ENCODE assay signal across 14 cellular contexts in genomic region chr19:14371321-14371821, GRCh38. TPM values are rescaled to one million over a fixed set of nuclear protein-coding genes. Genes with fewer than 3 reads are reported as not detected.
DNase-seq lines count a peak whose midpoint lies in the region; ATAC-seq and TF ChIP-seq lines count a peak whose summit lies in the region.
"Had no signal": no experiment of that assay in that cellular context is flagged by ENCODE, and none has a peak within 500 bp of the region (broad histone marks: within the 10 kb centered on the region; RNA-seq: fewer than 3 reads in every experiment).

No MANE protein-coding gene starts in this region.

- no peak overlapping the region for H3K4me2 ChIP-seq in MM.1S (ENCODE audit: low read depth, low read length)
- H3K4me2 ChIP-seq: hepatocyte had no signal

- H3K27ac ChIP-seq in MM.1S (ENCODE audit: low read length), result no peak overlapping the region
- H3K27ac ChIP-seq: hepatocyte had no signal

- no peaks in the 10 kb centered on the region for H4K20me1 ChIP-seq in MM.1S (ENCODE audit: insufficient read depth, low read length)

- intact Hi-C loops in activated CD4-positive, alpha-beta T cell treated with anti-CD3 and anti-CD28 coated beads, Interleukin-2, amount 10 ng/mL, durations not matched to agents 24 days and 14 days (cut with micrococcal nuclease), result no loop called here

- peak overlapping the region; percentile 77 for H3K4me3 Mint-ChIP-seq in activated CD4-positive, alpha-beta T cell treated with anti-CD3 and anti-CD28 coated beads, Interleukin-2, amount 10 ng/mL, durations not matched to agents 24 days and 14 days
- peak overlapping the region; percentile 70 for H3K4me3 Mint-ChIP-seq in T-helper 17 cell
- H3K4me3 Mint-ChIP-seq in effector memory CD8-positive, alpha-beta T cell, result peak overlapping the region; percentile 42 to 73
- H3K4me3 Mint-ChIP-seq in stimulated activated naive B cell treated with anti-CD40 and anti-IgM and Interleukin-4, amounts not matched to agents 10 μg/mL and 1 μg/mL and 100 μg/mL, for 72 hours, result peak overlapping the region in 1 of 2 donors; percentile 41
- H3K4me3 Mint-ChIP-seq: neural crest cell had no signal

- peaks cover 14% of the 10 kb centered on the region for H3F3A ChIP-seq in MM.1S (ENCODE audit: insufficient read depth, low read length)

- no peak overlapping the region for H2AFZ ChIP-seq in MM.1S (ENCODE audit: low read length)
- H2AFZ ChIP-seq: hepatocyte had no signal

- TF ChIP-seq CTCF in MM.1S (IDR thresholded peaks at IDR 0.05; ENCODE audit: low read length), result no peak

- no peak overlapping the region for H3K9ac ChIP-seq in MM.1S (ENCODE audit: low read length)

- no peak for DNase-seq in activated CD4-positive, alpha-beta T cell treated with anti-CD3 and anti-CD28 coated beads, Interleukin-2, amount 10 ng/mL, durations not matched to agents 24 days and 14 days
- DNase-seq in activated CD4-positive, alpha-beta T cell treated with anti-CD3 and anti-CD28 coated beads for 4 hours, result no peak
- DNase-seq in T-helper 17 cell, result no peak
- DNase-seq in effector memory CD8-positive, alpha-beta T cell, result no peak
- DNase-seq in stimulated activated naive B cell treated with anti-CD40 and anti-IgM and Interleukin-4, amounts not matched to agents 10 μg/mL and 1 μg/mL and 100 μg/mL, for 72 hours, result no peak
- DNase-seq in MM.1S, result no peak
- DNase-seq in cerebellum (ENCODE audit: low spot score), result no peak
- DNase-seq: ACHN, left colon, NCI-H1092 had no signal

- H3K9me3 Mint-ChIP-seq in activated CD4-positive, alpha-beta T cell treated with anti-CD3 and anti-CD28 coated beads, Interleukin-2, amount 10 ng/mL, durations not matched to agents 24 days and 14 days, result peaks cover 3% of the 10 kb centered on the region
- peaks cover 0 to 1% of the 10 kb centered on the region in 2 donors for H3K9me3 Mint-ChIP-seq in effector memory CD8-positive, alpha-beta T cell
- H3K9me3 Mint-ChIP-seq in stimulated activated naive B cell treated with anti-CD40 and anti-IgM and Interleukin-4, amounts not matched to agents 10 μg/mL and 1 μg/mL and 100 μg/mL, for 72 hours, result peaks cover 0 to 1% of the 10 kb centered on the region in 2 donors
- H3K9me3 Mint-ChIP-seq: neural crest cell had no signal

- peaks cover 61% of the 10 kb centered on the region for H3K4me1 Mint-ChIP-seq in activated CD4-positive, alpha-beta T cell treated with anti-CD3 and anti-CD28 coated beads, Interleukin-2, amount 10 ng/mL, durations not matched to agents 24 days and 14 days
- H3K4me1 Mint-ChIP-seq in T-helper 17 cell, result peaks cover 44% of the 10 kb centered on the region
- peaks cover 49 to 56% of the 10 kb centered on the region in 2 donors for H3K4me1 Mint-ChIP-seq in effector memory CD8-positive, alpha-beta T cell (ENCODE audit: low read depth in 2 of 2)
- peaks cover 41 to 78% of the 10 kb centered on the region in 2 donors for H3K4me1 Mint-ChIP-seq in stimulated activated naive B cell treated with anti-CD40 and anti-IgM and Interleukin-4, amounts not matched to agents 10 μg/mL and 1 μg/mL and 100 μg/mL, for 72 hours

- no peak for ATAC-seq in T-helper 17 cell
- ATAC-seq in effector memory CD8-positive, alpha-beta T cell (replicated peaks), result no peak
- ATAC-seq in stimulated activated naive B cell treated with anti-CD40 and anti-IgM and Interleukin-4, amounts not matched to agents 10 μg/mL and 1 μg/mL and 100 μg/mL, for 72 hours (replicated peaks), result no peak
- ATAC-seq in HG03354 (IDR thresholded peaks at IDR 0.05; ENCODE audit: poor library complexity, severe bottlenecking, unreplicated experiment), result no peak
- ATAC-seq: left colon had no signal

- peaks cover 7% of the 10 kb centered on the region for H3K36me3 Mint-ChIP-seq in activated CD4-positive, alpha-beta T cell treated with anti-CD3 and anti-CD28 coated beads, Interleukin-2, amount 10 ng/mL, durations not matched to agents 24 days and 14 days (ENCODE audit: low read depth)
- peaks cover 2% of the 10 kb centered on the region for H3K36me3 Mint-ChIP-seq in T-helper 17 cell (ENCODE audit: low read depth)
- H3K36me3 Mint-ChIP-seq in effector memory CD8-positive, alpha-beta T cell (ENCODE audit: insufficient read depth), result peaks cover 47% of the 10 kb centered on the region
- H3K36me3 Mint-ChIP-seq in stimulated activated naive B cell treated with anti-CD40 and anti-IgM and Interleukin-4, amounts not matched to agents 10 μg/mL and 1 μg/mL and 100 μg/mL, for 72 hours, result peaks cover 0 to 9% of the 10 kb centered on the region in 2 donors

- no peaks in the 10 kb centered on the region for H3K79me2 ChIP-seq in MM.1S (ENCODE audit: low read length)
- H3K79me2 ChIP-seq: hepatocyte had no signal

- no peaks in the 10 kb centered on the region for H3K9me3 ChIP-seq in T-helper 17 cell (ENCODE audit: control insufficient read depth, low read length, poor library complexity, severe bottlenecking)
- H3K9me3 ChIP-seq in MM.1S (replicated peaks; ENCODE audit: insufficient read depth, low read length), result no peaks in the 10 kb centered on the region
- H3K9me3 ChIP-seq: HAP-1 had no signal

- H3K9me2 ChIP-seq in MM.1S (replicated peaks; ENCODE audit: insufficient read depth, low read length), result no peaks in the 10 kb centered on the region

- H3K27ac Mint-ChIP-seq in activated CD4-positive, alpha-beta T cell treated with anti-CD3 and anti-CD28 coated beads, Interleukin-2, amount 10 ng/mL, durations not matched to agents 24 days and 14 days, result peak overlapping the region; percentile 96
- H3K27ac Mint-ChIP-seq in T-helper 17 cell, result peak overlapping the region; percentile 100
- peak overlapping the region; percentile 100 for H3K27ac Mint-ChIP-seq in effector memory CD8-positive, alpha-beta T cell
- peak overlapping the region; percentile 99 for H3K27ac Mint-ChIP-seq in stimulated activated naive B cell treated with anti-CD40 and anti-IgM and Interleukin-4, amounts not matched to agents 10 μg/mL and 1 μg/mL and 100 μg/mL, for 72 hours

- H3K4me1 ChIP-seq in MM.1S (ENCODE audit: low read length), result peaks cover 24% of the 10 kb centered on the region

- H3K27me3 Mint-ChIP-seq in activated CD4-positive, alpha-beta T cell treated with anti-CD3 and anti-CD28 coated beads, Interleukin-2, amount 10 ng/mL, durations not matched to agents 24 days and 14 days, result no peaks in the 10 kb centered on the region
- no peaks in the 10 kb centered on the region for H3K27me3 Mint-ChIP-seq in T-helper 17 cell
- no peaks in the 10 kb centered on the region for H3K27me3 Mint-ChIP-seq in effector memory CD8-positive, alpha-beta T cell
- no peaks in the 10 kb centered on the region for H3K27me3 Mint-ChIP-seq in stimulated activated naive B cell treated with anti-CD40 and anti-IgM and Interleukin-4, amounts not matched to agents 10 μg/mL and 1 μg/mL and 100 μg/mL, for 72 hours

- peaks cover 21% of the 10 kb centered on the region for H3K27me3 ChIP-seq in MM.1S (replicated peaks; ENCODE audit: insufficient read depth, low read length)
- H3K27me3 ChIP-seq: hepatocyte had no signal

- H3K4me3 ChIP-seq in MM.1S (ENCODE audit: low read length), result no peak overlapping the region
- H3K4me3 ChIP-seq: HAP-1, hepatocyte had no signal

- no peaks in the 10 kb centered on the region for H3K36me3 ChIP-seq in MM.1S (replicated peaks; ENCODE audit: insufficient read depth, low read length)
- H3K36me3 ChIP-seq: HAP-1 had no signal

RNA-seq across cellular contexts. Expression of gene ADGRE5, which starts 9.9 kb away (rescaled TPM):
- 206 and 209 TPM in 2 replicates for total RNA-seq in activated CD4-positive, alpha-beta T cell treated with anti-CD3 and anti-CD28 coated beads, Interleukin-2, amount 10 ng/mL, durations not matched to agents 24 days and 14 days
- 1,000 to 10,000 TPM; 1,097 to 1,799 TPM for total RNA-seq in T-helper 17 cell
- 1.9 TPM for total RNA-seq in cerebellum

RNA-seq across cellular contexts. Expression of gene DDX39A, which starts 47.8 kb away (rescaled TPM):
- 274 and 280 TPM in 2 replicates for total RNA-seq in activated CD4-positive, alpha-beta T cell treated with anti-CD3 and anti-CD28 coated beads, Interleukin-2, amount 10 ng/mL, durations not matched to agents 24 days and 14 days
- 100 to 1,000 TPM; 276 to 284 TPM for total RNA-seq in T-helper 17 cell
- 26.7 TPM for total RNA-seq in cerebellum

Comparison
In these comparisons a context has a peak if more than half of its experiments do, and no peak if none do; other contexts are left out.
1. RNA of gene ADGRE5, which starts 9.9 kb away (total RNA-seq): 1,097 to 1,799 TPM in T-helper 17 cell and 206 to 209 TPM in activated CD4-positive, alpha-beta T cell treated with anti-CD3 and anti-CD28 coated beads, Interleukin-2, amount 10 ng/mL, durations not matched to agents 24 days and 14 days; 1.9 TPM in cerebellum (single experiment); every median in the first group is over 10 times any median in the second.
2. Peak in every context shown above with its lines, with median percentiles within 50 percentile points of each other: H3K27ac Mint-ChIP-seq.